8 cellular contexts compared by ENCODE assay signal in the genomic region with DNA sequence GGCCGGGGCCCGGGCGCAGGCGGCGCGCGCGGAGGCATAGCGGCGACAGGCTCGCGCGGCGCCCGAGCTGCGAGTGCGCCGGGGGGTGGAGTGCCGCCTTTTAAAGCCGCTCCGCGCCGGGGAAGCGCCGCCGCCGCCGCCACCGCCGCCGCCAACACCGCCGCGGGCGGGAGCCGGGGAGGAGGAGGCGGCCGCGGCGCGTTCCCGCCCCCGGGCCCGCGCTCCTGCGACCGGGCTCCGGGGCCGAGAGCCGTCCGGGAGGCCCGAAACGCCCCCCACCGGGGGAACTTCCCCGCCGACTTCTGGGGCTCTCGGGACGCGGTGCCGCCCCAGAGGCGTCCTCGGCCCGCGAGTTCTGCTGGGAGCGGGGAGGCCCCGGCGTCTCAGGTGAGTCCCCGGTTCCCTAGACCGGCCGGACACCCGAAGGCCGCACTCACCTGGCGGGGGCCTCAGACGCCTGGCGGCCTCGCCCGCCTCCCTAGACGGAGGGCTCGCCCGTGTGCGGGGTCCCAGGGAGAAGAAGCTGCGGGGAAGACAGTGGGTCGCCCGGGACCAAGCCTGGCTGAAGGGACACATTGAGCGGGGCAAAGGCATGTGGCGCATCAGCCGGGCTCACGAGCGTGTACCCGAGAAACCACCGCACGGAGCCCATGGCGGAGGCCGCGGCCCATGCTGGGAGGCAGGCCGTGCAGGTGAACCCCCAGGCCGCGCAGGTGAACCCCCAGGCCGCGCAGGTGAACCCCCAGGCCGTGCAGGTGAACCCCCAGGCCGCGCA. TPM values are rescaled to one million over a fixed set of nuclear protein-coding genes. Genes with fewer than 3 reads are reported as not detected.
DNase-seq lines count a peak whose midpoint lies in the region; ATAC-seq and FAIRE-seq lines count a peak whose summit lies in the region.

A gene (minus strand): TSS at position 75 of the 775 bp plus-strand sequence. CDS start 37 bp downstream, at position 38.

- FAIRE-seq in small intestine (lab: Jason Lieb, UNC): no peak

- H3K4me1 Mint-ChIP-seq in activated T-helper 1 cell treated with anti-CD3 and anti-CD28 coated beads, Interleukin-12 subunit alpha, Interleukin-12 subunit beta, Interleukin-2, Interleukin-4 antibody, amounts not matched to agents 30 ng/mL and 10 ng/mL and 1 ng/mL, durations not matched to agents 14 hours and 24 hours and 36 hours (ENCODE audit: low read depth): peaks cover 5% of the 10 kb centered on the region

- DNase-seq in SKM-1 treated with dmso at 0.1 percent for 144 hours (lab: John Stamatoyannopoulos, UW; ENCODE audit: unreplicated experiment) (peak; percentile 17), SKM-1 (lab: John Stamatoyannopoulos, UW; ENCODE audit: unreplicated experiment) (no peak), small intestine (peak; percentile 30), NCI-H128 (lab: John Stamatoyannopoulos, UW; ENCODE audit: unreplicated experiment) (no peak)
- no peak for DNase-seq in activated T-helper 1 cell treated with anti-CD3 and anti-CD28 coated beads, Interleukin-12 subunit alpha, Interleukin-12 subunit beta, Interleukin-2, Interleukin-4 antibody, amounts not matched to agents 30 ng/mL and 10 ng/mL and 1 ng/mL, durations not matched to agents 14 hours and 24 hours and 36 hours (ENCODE audit: low spot score)
- no peak for DNase-seq in activated CD4-positive, alpha-beta T cell treated with anti-CD3 and anti-CD28 coated beads, Interleukin-2, amount 50 U/mL, for 4 hours

- no peaks in the 10 kb centered on the region for H3K9me3 Mint-ChIP-seq in activated T-helper 1 cell treated with anti-CD3 and anti-CD28 coated beads, Interleukin-12 subunit alpha, Interleukin-12 subunit beta, Interleukin-2, Interleukin-4 antibody, amounts not matched to agents 30 ng/mL and 10 ng/mL and 1 ng/mL, durations not matched to agents 14 hours and 24 hours and 36 hours

- no peaks in the 10 kb centered on the region for H3K36me3 ChIP-seq in small intestine (ENCODE audit: control insufficient read depth in 2 of 2, insufficient read depth in 2 of 2, low read length in 2 of 2)

- no peaks in the 10 kb centered on the region for H3K4me1 ChIP-seq in small intestine (ENCODE audit: control insufficient read depth in 2 of 2, insufficient read depth in 1 of 2, low read depth in 1 of 2, low read length in 1 of 2)

- no peaks in the 10 kb centered on the region for H3K36me3 Mint-ChIP-seq in activated T-helper 1 cell treated with anti-CD3 and anti-CD28 coated beads, Interleukin-12 subunit alpha, Interleukin-12 subunit beta, Interleukin-2, Interleukin-4 antibody, amounts not matched to agents 30 ng/mL and 10 ng/mL and 1 ng/mL, durations not matched to agents 14 hours and 24 hours and 36 hours (ENCODE audit: low read depth)

- H3K9me3 ChIP-seq in iPS-18c (ENCODE audit: control insufficient read depth, insufficient read depth, low read length) (no peaks in the 10 kb centered on the region), small intestine (ENCODE audit: control insufficient read depth, low read depth) (no peaks in the 10 kb centered on the region)

- peak within 1 kb of the TSS; percentile 52 for H3K27ac Mint-ChIP-seq in activated T-helper 1 cell treated with anti-CD3 and anti-CD28 coated beads, Interleukin-12 subunit alpha, Interleukin-12 subunit beta, Interleukin-2, Interleukin-4 antibody, amounts not matched to agents 30 ng/mL and 10 ng/mL and 1 ng/mL, durations not matched to agents 14 hours and 24 hours and 36 hours

- H3K27me3 ChIP-seq in small intestine (ENCODE audit: control insufficient read depth in 2 of 2, insufficient read depth in 2 of 2, low read length in 2 of 2): no peaks in the 10 kb centered on the region

- ATAC-seq in GM19324 (IDR thresholded peaks at IDR 0.05; ENCODE audit: low FRiP score, unreplicated experiment): no peak

- no peak within 1 kb of the TSS for H3K27ac ChIP-seq in small intestine (ENCODE audit: low read depth in 1 of 2, low read length in 1 of 2)

- intact Hi-C loops in activated T-helper 1 cell treated with anti-CD3 and anti-CD28 coated beads, Interleukin-12 subunit alpha, Interleukin-12 subunit beta, Interleukin-2, Interleukin-4 antibody, amounts not matched to agents 30 ng/mL and 10 ng/mL and 1 ng/mL, durations not matched to agents 14 hours and 24 hours and 36 hours (cut with micrococcal nuclease): loop anchor here (5.0 kb wide), 1 partner anchor 48 kb away; no protein-coding TSS in a partner anchor

- H3K27me3 Mint-ChIP-seq in activated T-helper 1 cell treated with anti-CD3 and anti-CD28 coated beads, Interleukin-12 subunit alpha, Interleukin-12 subunit beta, Interleukin-2, Interleukin-4 antibody, amounts not matched to agents 30 ng/mL and 10 ng/mL and 1 ng/mL, durations not matched to agents 14 hours and 24 hours and 36 hours (ENCODE audit: insufficient read depth): peaks cover 47% of the 10 kb centered on the region

- H3K4me3 Mint-ChIP-seq in activated T-helper 1 cell treated with anti-CD3 and anti-CD28 coated beads, Interleukin-12 subunit alpha, Interleukin-12 subunit beta, Interleukin-2, Interleukin-4 antibody, amounts not matched to agents 30 ng/mL and 10 ng/mL and 1 ng/mL, durations not matched to agents 14 hours and 24 hours and 36 hours: peak within 1 kb of the TSS; percentile 54

- 24 to 35% (median 33%) methylated on average over 45 to 103 of the region's 103 CpGs for WGBS in small intestine, 3 donors

- peak within 1 kb of the TSS; percentile 40 for H3K4me3 ChIP-seq in iPS-18c (ENCODE audit: insufficient read depth, low read depth, low read length)
- H3K4me3 ChIP-seq in small intestine (ENCODE audit: low read depth in 1 of 2, low read length in 2 of 2): peak within 1 kb of the TSS; percentile 38 to 63

RNA-seq across cellular contexts. Expression of the gene that starts here (rescaled TPM):
- total RNA-seq in activated T-helper 1 cell treated with anti-CD3 and anti-CD28 coated beads, Interleukin-12 subunit alpha, Interleukin-12 subunit beta, Interleukin-2, Interleukin-4 antibody, amounts not matched to agents 30 ng/mL and 10 ng/mL and 1 ng/mL, durations not matched to agents 14 hours and 24 hours and 36 hours: 3.0 and 3.7 TPM in 2 replicates
- polyA plus RNA-seq in small intestine: 1 to 10 TPM in 2 of 3 donors, under 1 TPM in 1; 0.67 to 6.8 (median 6.2) TPM

Comparison
In these comparisons a context has a peak if more than half of its experiments do, and no peak if none do; other contexts are left out.
1. DNase-seq: peak in SKM-1 treated with dmso at 0.1 percent for 144 hours (single experiment) and small intestine (single experiment); none in SKM-1 (single experiment), activated T-helper 1 cell treated with anti-CD3 and anti-CD28 coated beads, Interleukin-12 subunit alpha, Interleukin-12 subunit beta, Interleukin-2, Interleukin-4 antibody, amounts not matched to agents 30 ng/mL and 10 ng/mL and 1 ng/mL, durations not matched to agents 14 hours and 24 hours and 36 hours (single experiment), activated CD4-positive, alpha-beta T cell treated with anti-CD3 and anti-CD28 coated beads, Interleukin-2, amount 50 U/mL, for 4 hours (0 of 2) and NCI-H128 (single experiment).